ENCODE assay signal across 1 cellular context in genomic region chr9:136857166-136857565, GRCh38.
TF ChIP-seq lines count a peak whose summit lies in the region.

No MANE protein-coding gene starts in this region.

TF ChIP-seq in IMR-90, 13 proteins besides CTCF, POLR2A, EP300 and RAD21 (continued from another document):
- TF ChIP-seq SMC3 (IDR thresholded peaks at IDR 0.05; ENCODE audit: low read depth, low read length), result no peak
- TF ChIP-seq ELK1 (IDR thresholded peaks at IDR 0.05; ENCODE audit: borderline replicate concordance, low read depth, low read length), result no peak
- no peak for TF ChIP-seq FOS (IDR thresholded peaks at IDR 0.05; ENCODE audit: low read depth, low read length)
- no peak for TF ChIP-seq MAFK (IDR thresholded peaks at IDR 0.05; ENCODE audit: low read depth, low read length)
- TF ChIP-seq CHD1 (IDR thresholded peaks at IDR 0.05; ENCODE audit: low read depth, low read length), result no peak
- no peak for TF ChIP-seq RFX5 (IDR thresholded peaks at IDR 0.05; ENCODE audit: low read depth, low read length)
